Comparison of ENCODE assay signal across 29 cellular contexts in the genomic region with DNA sequence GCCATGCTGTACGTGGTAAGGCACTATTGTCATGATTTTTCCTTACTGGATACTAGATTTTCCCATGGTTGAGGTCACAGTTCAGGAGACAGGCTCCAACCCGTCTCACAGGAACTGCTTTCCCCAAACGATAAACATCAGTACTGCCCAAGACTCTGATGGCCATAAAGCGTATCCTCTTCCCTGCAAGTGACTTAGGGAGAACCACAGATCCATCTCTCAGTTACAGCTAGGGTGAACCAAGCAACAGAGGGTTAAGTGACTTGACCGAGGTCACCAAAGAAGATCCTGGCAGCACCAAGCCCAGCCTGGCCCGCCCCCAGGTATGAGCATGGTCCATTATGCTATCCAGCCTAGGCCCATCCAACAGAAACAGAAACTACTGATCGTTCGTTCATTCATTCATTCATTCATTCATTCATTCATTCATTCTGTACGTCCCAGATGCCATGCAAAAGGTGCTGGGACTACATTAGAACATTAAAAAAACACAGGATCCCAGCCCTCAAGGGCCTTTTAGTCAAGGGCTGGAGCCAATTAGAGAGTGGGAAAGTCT. TPM values are rescaled to one million over a fixed set of nuclear protein-coding genes. Genes with fewer than 3 reads are reported as not detected.
DNase-seq lines count a peak whose midpoint lies in the region; ATAC-seq, FAIRE-seq and TF ChIP-seq lines count a peak whose summit lies in the region.
"Had no signal": no experiment of that assay in that cellular context is flagged by ENCODE, and none has a peak within 500 bp of the region (broad histone marks: within the 10 kb centered on the region; RNA-seq: fewer than 3 reads in every experiment).

No MANE protein-coding gene starts in this region.

- no peak overlapping the region for H3K4me3 ChIP-seq in muscle layer of duodenum (ENCODE audit: low read depth in 1 of 2, low read length in 2 of 2)
- no peak overlapping the region for H3K4me3 ChIP-seq in thoracic aorta
- H3K4me3 ChIP-seq: GM23248, MG63 had no signal

- H3K27me3 ChIP-seq in muscle layer of duodenum (ENCODE audit: low read depth, low read length) = no peaks in the 10 kb centered on the region
- H3K27me3 ChIP-seq in thoracic aorta (replicated peaks; ENCODE audit: insufficient read depth) = no peaks in the 10 kb centered on the region
- H3K27me3 ChIP-seq: BE2C, MG63 had no signal

- H3K9me3 ChIP-seq in muscle layer of duodenum (ENCODE audit: control insufficient read depth in 1 of 2, low read length in 2 of 2) (no peaks in the 10 kb centered on the region), thoracic aorta (no peaks in the 10 kb centered on the region)
- H3K9me3 ChIP-seq: BE2C, MG63, SK-N-SH had no signal

- ATAC-seq in thoracic aorta (ENCODE audit: insufficient number of reproducible peaks, low FRiP score, low read depth) (no peak), left colon (no peak)

- H3K9me3 Mint-ChIP-seq in chondrocyte (ENCODE audit: low read depth) = no peaks in the 10 kb centered on the region
- H3K9me3 Mint-ChIP-seq: H9 had no signal

- no peak overlapping the region for H3K27ac Mint-ChIP-seq in chondrocyte (ENCODE audit: unreplicated experiment)
- H3K27ac Mint-ChIP-seq: CD14-positive monocyte, H9 had no signal

- H3K27ac ChIP-seq in muscle layer of duodenum (ENCODE audit: low read length) (peak overlapping the region; percentile 74), thoracic aorta (peak overlapping the region; percentile 77 to 92)
- H3K27ac ChIP-seq: GM23248 had no signal

- H3K36me3 ChIP-seq in muscle layer of duodenum (ENCODE audit: control insufficient read depth in 1 of 2, insufficient read depth in 2 of 2, low read length in 2 of 2) (peaks cover 0 to 5% of the 10 kb centered on the region in 2 donors), thoracic aorta (peaks cover 30% of the 10 kb centered on the region)
- H3K36me3 ChIP-seq: BE2C, MG63 had no signal

- intact Hi-C loops in left colon (cut with DNase I, micrococcal nuclease) = no loop called here

- TF ChIP-seq POLR2A in GM12891 (IDR thresholded peaks at IDR 0.05; ENCODE audit: low read depth, low read length) = no peak

- peaks cover 11% of the 10 kb centered on the region for H3K4me1 Mint-ChIP-seq in chondrocyte (ENCODE audit: low read depth)

- TF ChIP-seq CTCF in chondrocyte (IDR thresholded peaks at IDR 0.05) = no peak
- no peak for TF ChIP-seq CTCF in thoracic aorta (IDR thresholded peaks at IDR 0.05)

- H3K4me1 ChIP-seq in muscle layer of duodenum (ENCODE audit: control insufficient read depth in 1 of 2, insufficient read depth in 2 of 2, low read length in 2 of 2) = peaks cover 0 to 81% of the 10 kb centered on the region in 2 donors
- peaks cover 54 to 97% of the 10 kb centered on the region in 2 donors for H3K4me1 ChIP-seq in thoracic aorta (ENCODE audit: control insufficient read depth in 1 of 2, low read depth in 2 of 2)
- H3K4me1 ChIP-seq: BE2C had no signal

- H3K4me3 Mint-ChIP-seq in chondrocyte (ENCODE audit: unreplicated experiment) = no peak overlapping the region
- H3K4me3 Mint-ChIP-seq: CD14-positive monocyte, H9 had no signal

- peaks cover 2% of the 10 kb centered on the region for H3K36me3 Mint-ChIP-seq in chondrocyte (ENCODE audit: low read depth)
- H3K36me3 Mint-ChIP-seq: CD14-positive monocyte had no signal

- H3K27me3 Mint-ChIP-seq in chondrocyte (ENCODE audit: low read depth) = peaks cover 3% of the 10 kb centered on the region

- FAIRE-seq in GM12891 (lab: Jason Lieb, UNC) = peak; percentile 54
- FAIRE-seq: GM19239, HTR-8/SVneo, RCC 7860 had no signal

- no peak for DNase-seq in GM12891 (ENCODE audit: insufficient read length, low spot score)
- peak; percentile 13 for DNase-seq in chondrocyte (ENCODE audit: low spot score)
- no peak for DNase-seq in thoracic aorta (ENCODE audit: low spot score)
- DNase-seq in left colon = no peak
- DNase-seq in GOT3 (lab: John Stamatoyannopoulos, UW) = no peak
- no peak for DNase-seq in NCI-H345 treated with DMSO at 0.1 percent for 48 hours (lab: John Stamatoyannopoulos, UW; ENCODE audit: unreplicated experiment)
- no peak for DNase-seq in NCI-H774 (lab: John Stamatoyannopoulos, UW)
- DNase-seq: 8988T, ACHN, BE2C, Calu3, DMS79 treated with DMSO at 0.1 percent for 48 hours, GF-D8, GM23248, H9, KG1, MG63, NCI-H1417, NCI-H1694, NCI-H2029 treated with DMSO at 0.1 percent for 48 hours, NCI-H2171, NCI-H226, NCI-H510A treated with DMSO at 0.1 percent for 48 hours, SK-N-SH had no signal

TF ChIP-seq in GM12891, 5 proteins besides CTCF, POLR2A, EP300 and RAD21:
- TF ChIP-seq SPI1 (IDR thresholded peaks at IDR 0.05; ENCODE audit: low read depth, low read length) = no peak
- no peak for TF ChIP-seq PAX5 (IDR thresholded peaks at IDR 0.05; ENCODE audit: insufficient read depth, low read length, severe bottlenecking)
- no peak for TF ChIP-seq POU2F2 (IDR thresholded peaks at IDR 0.05; ENCODE audit: low read depth, low read length)
- TF ChIP-seq POLR2AphosphoS5 (IDR thresholded peaks at IDR 0.05; ENCODE audit: low read depth, low read length) = no peak

RNA-seq across cellular contexts. Expression of a gene that starts 31.0 kb away (rescaled TPM):
- 0.76 TPM for polyA plus RNA-seq in GM12891 (2012; ENCODE audit: low read depth, missing spikeins)
- total RNA-seq in chondrocyte = 4.8 to 58.3 TPM (median 57.8 TPM) in 3 replicates
- total RNA-seq in thoracic aorta = 1,000 to 10,000 TPM; 2,411 to 2,456 TPM
- total RNA-seq in left colon = 100 to 1,000 TPM in 1 of 2 donors, 10 to 100 TPM in 1; 39.1 to 579 TPM
- total RNA-seq: GM23248 had no signal

Comparison
In these comparisons a context has a peak if more than half of its experiments do, and no peak if none do; other contexts are left out.
1. RNA of a gene that starts 31.0 kb away (total RNA-seq): 2,411 to 2,456 TPM in thoracic aorta; 39.1 to 579 TPM in left colon and 4.8 to 58.3 TPM in chondrocyte; every median in the first group is over 4 times any median in the second.